ENCODE assay signal across 17 cellular contexts in the genomic region with DNA sequence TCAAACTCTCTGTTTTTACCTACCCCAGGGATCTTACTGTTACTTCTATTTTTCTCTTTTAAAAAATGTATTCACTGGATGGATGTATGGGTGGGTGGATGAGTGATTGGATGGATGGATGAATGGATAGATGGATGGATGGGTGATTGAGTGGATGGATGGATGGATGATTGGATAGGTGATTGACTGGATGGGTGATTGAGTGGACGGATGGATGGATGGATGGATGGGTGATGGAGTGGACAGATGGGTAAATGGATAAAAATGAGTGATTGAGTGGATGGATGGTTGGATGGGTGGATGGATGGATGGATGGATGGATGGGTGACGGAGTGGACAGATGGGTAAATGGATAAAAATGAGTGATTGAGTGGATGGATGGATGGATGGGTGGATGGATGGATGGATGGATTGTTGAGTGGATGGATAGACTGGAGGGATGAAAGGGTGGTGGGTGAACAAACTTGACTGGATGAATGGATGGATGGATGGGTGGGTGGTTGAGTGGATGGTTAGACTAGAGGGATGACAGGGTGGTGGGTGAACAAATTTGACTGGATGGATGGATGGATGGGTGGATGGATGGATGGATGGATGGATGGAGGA.
DNase-seq lines count a peak whose midpoint lies in the region; ATAC-seq and TF ChIP-seq lines count a peak whose summit lies in the region.
"Had no signal": no experiment of that assay in that cellular context is flagged by ENCODE, and none has a peak within 500 bp of the region (broad histone marks: within the 10 kb centered on the region; RNA-seq: fewer than 3 reads in every experiment).

No MANE protein-coding gene starts in this region.

- no peak for ATAC-seq in GM18909 (IDR thresholded peaks at IDR 0.05; ENCODE audit: poor library complexity, unreplicated experiment)
- ATAC-seq: CD8-positive, alpha-beta T cell; GM23338 had no signal

- H3K27ac Mint-ChIP-seq in Calu3 (ENCODE audit: unreplicated experiment): peak overlapping the region; percentile 27
- peak overlapping the region; percentile 38 for H3K27ac Mint-ChIP-seq in neural crest cell (ENCODE audit: unreplicated experiment)
- H3K27ac Mint-ChIP-seq: B cell; CD8-positive, alpha-beta T cell; GM23338 had no signal

- H3K4me1 Mint-ChIP-seq in Calu3 (ENCODE audit: low read depth, unreplicated experiment) (no peaks in the 10 kb centered on the region), neural crest cell (no peaks in the 10 kb centered on the region)
- H3K4me1 Mint-ChIP-seq: B cell, GM23338 had no signal

- no TSS peak for BruUV-seq in Calu3 (replicated peaks; lab: Mats Ljungman, UMichigan)
- BruUV-seq in PC-9 (replicated peaks; lab: Mats Ljungman, UMichigan): no TSS peak

- CTCF ChIA-PET in Calu3 (lab: Charles Lee): no interaction called here
- CTCF ChIA-PET in PC-9 (lab: Charles Lee): interaction anchor here (0.6 kb wide), 1 partner anchor 21 kb away, joined by 4 read pairs; no protein-coding TSS in a partner anchor

- POLR2A ChIA-PET in PC-9 (lab: Charles Lee; ENCODE audit: unreplicated experiment): no interaction called here

- no peaks in the 10 kb centered on the region for H3K9me2 ChIP-seq in PC-9 (ENCODE audit: insufficient read depth)

- H3K4me1 ChIP-seq in PC-9 (replicated peaks; ENCODE audit: insufficient read depth): peaks cover 9% of the 10 kb centered on the region; the same call in 1 of the 2 replicates
- H3K4me1 ChIP-seq in right atrium auricular region: no peaks in the 10 kb centered on the region

- H3K36me3 Mint-ChIP-seq in Calu3 (ENCODE audit: insufficient read depth, unreplicated experiment) (no peaks in the 10 kb centered on the region), neural crest cell (ENCODE audit: low read depth) (no peaks in the 10 kb centered on the region)
- H3K36me3 Mint-ChIP-seq: CD8-positive, alpha-beta T cell had no signal

- DNase-seq in Calu3 (no peak), PC-9 (no peak), neural crest cell (ENCODE audit: low read depth, low spot score) (no peak), GM13976 (ENCODE audit: low spot score) (no peak), retina (no peak), right atrium auricular region (ENCODE audit: low spot score) (no peak)
- DNase-seq: 8988T; CD8-positive, alpha-beta T cell; DMS 273 treated with DMSO at 0.1 percent for 48 hours; DND-41; H7 had no signal

- H3K27ac ChIP-seq in PC-9 (peak overlapping the region; percentile 34; the same call in 1 of the 2 replicates), right atrium auricular region (no peak overlapping the region)
- H3K27ac ChIP-seq: BLaER1 treated with 17β-estradiol and CSF1 and Interleukin-3, amounts not matched to agents 10 nM and 100 nM; HL-60 had no signal

- no peaks in the 10 kb centered on the region for H4K20me1 ChIP-seq in PC-9 (ENCODE audit: insufficient read depth)
- H4K20me1 ChIP-seq: BLaER1 treated with 17β-estradiol and CSF1 and Interleukin-3, amounts not matched to agents 10 nM and 100 nM had no signal

- H3F3A ChIP-seq in PC-9 (ENCODE audit: insufficient read depth, low read depth): no peaks in the 10 kb centered on the region

- intact Hi-C loops in Calu3 (cut with micrococcal nuclease; ENCODE audit: unreplicated experiment): no loop called here
- intact Hi-C loops in PC-9 (cut with micrococcal nuclease; ENCODE audit: unreplicated experiment): no loop called here

- no peaks in the 10 kb centered on the region for H3K9me3 ChIP-seq in PC-9 (ENCODE audit: insufficient read depth, low read depth)
- H3K9me3 ChIP-seq in right atrium auricular region: no peaks in the 10 kb centered on the region
- H3K9me3 ChIP-seq: BLaER1 treated with 17β-estradiol and CSF1 and Interleukin-3, amounts not matched to agents 10 nM and 100 nM had no signal

- in situ Hi-C loops in GM13976 (cut with MboI; ENCODE audit: low sequenced_read_pairs, unreplicated experiment): no loop called here

- H3K4me2 ChIP-seq in PC-9: 0 out of 2 replicates have a peak overlapping the region, but pooled peaks have one; percentile 11
- H3K4me2 ChIP-seq: GM23338 had no signal

- H3K4me3 ChIP-seq in PC-9 (no peak overlapping the region), right atrium auricular region (no peak overlapping the region)
- H3K4me3 ChIP-seq: BLaER1 treated with 17β-estradiol and CSF1 and Interleukin-3, amounts not matched to agents 10 nM and 100 nM; GM12878; GM23338 had no signal

- H2AFZ ChIP-seq in PC-9: 0 out of 2 replicates have a peak overlapping the region, but pooled peaks have one; percentile 60
- H2AFZ ChIP-seq: GM23338 had no signal

- H3K4me3 Mint-ChIP-seq in Calu3 (ENCODE audit: low read depth, unreplicated experiment): no peak overlapping the region
- H3K4me3 Mint-ChIP-seq in neural crest cell: no peak overlapping the region
- H3K4me3 Mint-ChIP-seq: B cell; CD8-positive, alpha-beta T cell; GM23338 had no signal

- no peak for TF ChIP-seq CTCF in Calu3 (IDR thresholded peaks at IDR 0.05; ENCODE audit: unreplicated experiment)
- no peak for TF ChIP-seq CTCF in PC-9 (conservative IDR thresholded peaks at IDR 0.05)
- TF ChIP-seq CTCF in neural crest cell (conservative IDR thresholded peaks at IDR 0.05): no peak
- TF ChIP-seq CTCF in GM13976 (IDR thresholded peaks at IDR 0.05; ENCODE audit: borderline replicate concordance, control extremely low read depth, extremely low read depth, insufficient read depth, missing control alignments): no peak
- TF ChIP-seq CTCF in right atrium auricular region (IDR thresholded peaks at IDR 0.05): no peak

- no peaks in the 10 kb centered on the region for H3K36me3 ChIP-seq in PC-9 (ENCODE audit: low read depth)
- H3K36me3 ChIP-seq in right atrium auricular region: no peaks in the 10 kb centered on the region
- H3K36me3 ChIP-seq: BLaER1 treated with 17β-estradiol and CSF1 and Interleukin-3, amounts not matched to agents 10 nM and 100 nM had no signal

- peaks cover 14% of the 10 kb centered on the region for H3K27me3 Mint-ChIP-seq in Calu3 (ENCODE audit: unreplicated experiment)
- peaks cover 12% of the 10 kb centered on the region for H3K27me3 Mint-ChIP-seq in neural crest cell (ENCODE audit: low read depth)

- H3K27me3 ChIP-seq in PC-9 (ENCODE audit: insufficient read depth, low read depth) (no peaks in the 10 kb centered on the region), right atrium auricular region (no peaks in the 10 kb centered on the region)
- H3K27me3 ChIP-seq: BLaER1 treated with 17β-estradiol and CSF1 and Interleukin-3, amounts not matched to agents 10 nM and 100 nM had no signal

- H3K9me3 Mint-ChIP-seq in Calu3 (ENCODE audit: low read depth, unreplicated experiment) (no peaks in the 10 kb centered on the region), neural crest cell (peaks cover 4% of the 10 kb centered on the region)
- H3K9me3 Mint-ChIP-seq: CD8-positive, alpha-beta T cell; GM23338 had no signal

- no peaks in the 10 kb centered on the region for H3K79me2 ChIP-seq in PC-9 (ENCODE audit: low read depth)
